In the genomic region with DNA sequence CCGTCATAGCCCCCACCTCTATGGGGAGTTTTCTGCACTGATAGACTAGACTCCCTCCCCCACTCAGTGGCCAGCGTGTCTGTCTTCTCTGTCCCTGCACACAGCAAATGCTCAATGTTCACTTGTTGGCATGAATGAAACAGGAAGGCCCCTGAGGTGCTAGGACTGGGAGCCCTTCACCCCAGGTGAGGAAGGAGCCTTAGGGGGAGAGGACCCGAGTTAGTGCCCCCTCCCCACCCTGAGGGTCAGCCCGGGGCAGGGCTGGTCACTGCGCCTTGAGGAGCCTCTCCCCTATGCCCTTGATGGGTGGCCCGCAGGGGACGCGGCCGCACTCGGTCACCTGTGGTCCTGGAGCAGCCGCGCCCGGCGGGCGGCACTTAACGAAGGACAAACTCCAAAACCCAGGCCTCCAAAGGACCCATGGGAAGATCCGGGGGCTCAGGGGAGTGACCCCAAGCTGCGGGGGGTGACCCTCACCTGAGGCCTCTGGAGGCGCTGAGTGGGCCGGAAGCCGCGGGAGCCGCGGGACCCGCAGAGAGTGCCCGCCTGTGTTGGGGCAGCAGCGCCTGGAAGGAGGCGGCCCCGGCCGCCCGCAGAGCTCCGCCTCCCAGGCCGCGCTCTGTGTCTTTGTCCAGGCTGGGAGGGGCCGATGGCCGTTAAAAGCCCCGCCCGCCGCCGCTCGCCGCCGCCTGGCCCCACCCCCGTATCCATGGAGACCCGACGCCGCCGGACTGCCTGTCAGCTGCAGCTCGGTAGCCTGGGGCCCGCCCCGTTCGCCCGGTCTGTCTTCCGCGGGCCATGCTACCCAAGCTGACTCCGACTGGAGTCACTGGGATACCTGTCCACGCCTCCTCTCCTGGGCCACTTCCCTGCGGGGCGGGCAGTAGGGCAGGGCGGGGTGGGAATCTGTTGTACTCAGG, we compare ENCODE assay signal across 8 cellular contexts. TPM values are rescaled to one million over a fixed set of nuclear protein-coding genes. Genes with fewer than 3 reads are reported as not detected.
A peak's percentile ranks its signal among the peaks of the same experiment; 100 is the strongest.
DNase-seq lines count a peak whose midpoint lies in the region; ATAC-seq and TF ChIP-seq lines count a peak whose summit lies in the region.

No MANE protein-coding gene starts in this region.

- H3F3A ChIP-seq in neural cell (ENCODE audit: insufficient read depth, low read length, poor library complexity, severe bottlenecking) = no peaks in the 10 kb centered on the region

- H4K20me1 ChIP-seq in neural cell (ENCODE audit: insufficient read depth) = no peaks in the 10 kb centered on the region

- H3K27me3 ChIP-seq in RWPE2 (ENCODE audit: insufficient read depth, poor library complexity, severe bottlenecking) (no peaks in the 10 kb centered on the region), neural cell (ENCODE audit: insufficient read depth, low read depth, low read length) (no peaks in the 10 kb centered on the region)

- H3K79me2 ChIP-seq in neural cell (replicated peaks; ENCODE audit: insufficient read depth, low read length) = peaks cover 4% of the 10 kb centered on the region

- peak overlapping the region; percentile 46 for H3K4me3 ChIP-seq in RWPE2 (ENCODE audit: severe bottlenecking)
- peak overlapping the region; percentile 77 for H3K4me3 ChIP-seq in fibroblast of villous mesenchyme (ENCODE audit: low read depth, low read length)
- peak overlapping the region; percentile 91 for H3K4me3 ChIP-seq in neural cell (ENCODE audit: low read length)

- H3K9me2 ChIP-seq in neural cell (ENCODE audit: insufficient read depth, low read length) = no peaks in the 10 kb centered on the region

- no peaks in the 10 kb centered on the region for H3K4me1 ChIP-seq in RWPE2 (ENCODE audit: insufficient read depth, poor library complexity, severe bottlenecking)

- no peak for TF ChIP-seq RAD21 in neural cell (conservative IDR thresholded peaks at IDR 0.05)

- peak overlapping the region; percentile 79 for H3K9ac ChIP-seq in neural cell (ENCODE audit: low read length)

- TF ChIP-seq CTCF in RWPE2 (IDR thresholded peaks at IDR 0.05; ENCODE audit: poor library complexity, severe bottlenecking) = no peak
- TF ChIP-seq CTCF in fibroblast of villous mesenchyme (IDR thresholded peaks at IDR 0.05; ENCODE audit: insufficient read depth, low read depth, low read length) = no peak
- TF ChIP-seq CTCF in neural cell (IDR thresholded peaks at IDR 0.05; ENCODE audit: poor library complexity, severe bottlenecking) = no peak

- H3K36me3 ChIP-seq in RWPE2 (ENCODE audit: low read depth) = no peaks in the 10 kb centered on the region
- H3K36me3 ChIP-seq in neural cell (ENCODE audit: insufficient read depth, low read length) = no peaks in the 10 kb centered on the region

- TF ChIP-seq EP300 in neural cell (conservative IDR thresholded peaks at IDR 0.05; ENCODE audit: poor library complexity, severe bottlenecking) = no peak

- no peak overlapping the region for H3K27ac ChIP-seq in RWPE2 (ENCODE audit: poor library complexity, severe bottlenecking)
- H3K27ac ChIP-seq in neural cell (ENCODE audit: low read length) = no peak overlapping the region

- H2AFZ ChIP-seq in neural cell (ENCODE audit: low read depth, low read length) = peak overlapping the region; percentile 52

- ATAC-seq in RWPE2 (ENCODE audit: low read depth) = peak; percentile 84
- peak; percentile 86 for ATAC-seq in stimulated activated naive CD8-positive, alpha-beta T cell treated with anti-CD3 and anti-CD28 coated beads, Interleukin-15, Interleukin-2, amounts not matched to agents 100 U/mL and 50 U/mL, for 24 hours

- H3K4me2 ChIP-seq in neural cell (ENCODE audit: low read length) = peak overlapping the region; percentile 95

- DNase-seq in EL (peak; percentile 91), GOT3 (lab: John Stamatoyannopoulos, UW) (peak; percentile 68), LoVo (ENCODE audit: low spot score) (peak; percentile 93), RWPE2 (ENCODE audit: low spot score) (peak; percentile 97), activated gamma-delta T cell (lab: John Stamatoyannopoulos, UW) (peak; percentile 77), fibroblast of villous mesenchyme (ENCODE audit: low read depth) (peak; percentile 93)
- peak; percentile 91 for DNase-seq in stimulated activated naive CD8-positive, alpha-beta T cell treated with anti-CD3 and anti-CD28 coated beads, Interleukin-15, Interleukin-2, amounts not matched to agents 100 U/mL and 50 U/mL, for 24 hours

- H3K9me3 ChIP-seq in RWPE2 (ENCODE audit: severe bottlenecking) = no peaks in the 10 kb centered on the region
- no peaks in the 10 kb centered on the region for H3K9me3 ChIP-seq in neural cell (ENCODE audit: low read length)

TF ChIP-seq in neural cell, 6 proteins besides CTCF, POLR2A, EP300 and RAD21:
- TF ChIP-seq SMC3 (conservative IDR thresholded peaks at IDR 0.05; ENCODE audit: poor library complexity) = no peak
- peak; percentile 39 for TF ChIP-seq MXI1 (conservative IDR thresholded peaks at IDR 0.05; ENCODE audit: poor library complexity, severe bottlenecking)
- TF ChIP-seq POLR2AphosphoS5 (IDR thresholded peaks at IDR 0.05) = peak; percentile 43

RNA-seq across cellular contexts. Expression of a gene that starts 15.4 kb away (rescaled TPM):
- 15.5 and 23.3 TPM in 2 replicates for total RNA-seq in fibroblast of villous mesenchyme
- polyA plus RNA-seq in neural cell = 0.86 and 3.3 TPM in 2 replicates
- 4.3 and 5.4 TPM in 2 replicates for polyA minus RNA-seq in neural cell

RNA-seq across cellular contexts. Expression of a gene that starts 24.2 kb away (rescaled TPM):
- 35.4 and 52.7 TPM in 2 replicates for total RNA-seq in fibroblast of villous mesenchyme
- polyA plus RNA-seq in neural cell = 88.9 and 117 TPM in 2 replicates
- polyA minus RNA-seq in neural cell = 50.2 and 52.1 TPM in 2 replicates

RNA-seq across cellular contexts. Expression of a gene that starts 58.6 kb away (rescaled TPM):
- total RNA-seq in fibroblast of villous mesenchyme = 3.2 and 3.5 TPM in 2 replicates
- 2.9 and 4.3 TPM in 2 replicates for polyA plus RNA-seq in neural cell
- polyA minus RNA-seq in neural cell = 10.0 and 11.7 TPM in 2 replicates
